1 cellular context compared by ENCODE assay signal in genomic region chr13:73940098-73940497, GRCh38.
TF ChIP-seq lines count a peak whose summit lies in the region.

No MANE protein-coding gene starts in this region.

TF ChIP-seq in GM23338, 12 proteins besides CTCF, POLR2A, EP300 and RAD21:
- TF ChIP-seq ZNF331 (CRISPR knock-in tag; IDR thresholded peaks at IDR 0.05; ENCODE audit: low read depth), result no peak
- TF ChIP-seq EZH2 (IDR thresholded peaks at IDR 0.05; ENCODE audit: low read depth, unreplicated experiment), result no peak
- TF ChIP-seq POLR2AphosphoS5 (IDR thresholded peaks at IDR 0.05; ENCODE audit: low read depth), result no peak
- no peak for TF ChIP-seq CREB1 (CRISPR knock-in tag; IDR thresholded peaks at IDR 0.05; ENCODE audit: low read depth)
